8 cellular contexts compared by ENCODE assay signal in genomic region chr4:15231265-15232091, GRCh38.
A peak's percentile ranks its signal among the peaks of the same experiment; 100 is the strongest.
DNase-seq lines count a peak whose midpoint lies in the region; ATAC-seq and TF ChIP-seq lines count a peak whose summit lies in the region.

No MANE protein-coding gene starts in this region.

- ATAC-seq in GM18517 (IDR thresholded peaks at IDR 0.05; ENCODE audit: unreplicated experiment) (peak; percentile 79), HG03025 (IDR thresholded peaks at IDR 0.05; ENCODE audit: low FRiP score, unreplicated experiment) (peak; percentile 86), left lobe of liver (peak; percentile 99)

- H3K4me3 ChIP-seq in AG04449 (ENCODE audit: low read depth, low read length): no peak overlapping the region

- TF ChIP-seq CTCF in AG04449 (IDR thresholded peaks at IDR 0.05; ENCODE audit: insufficient read depth, low read length, missing control alignments): peak; percentile 69

- POLR2A ChIA-PET in AG04449 (lab: Yijun Ruan, JAX): interaction anchor here (1.0 kb wide), 1 partner anchor 238 kb away, joined by 3 read pairs; the partner anchor contains the start of gene CC2D2A

- CTCF ChIA-PET in AG04449 (lab: Yijun Ruan, JAX): interaction anchor here (0.7 to 10.3 kb wide), 23 partner anchors 9 to 1575 kb away, joined by 3 to 358 read pairs (median 4); partner anchors contain the start of gene CC2D2A

- DNase-seq in AG04449 (ENCODE audit: low read depth, low spot score) (no peak), NCI-H226 (peak; percentile 58), cerebellum (ENCODE audit: low spot score) (peak; percentile 65), left lobe of liver (ENCODE audit: low spot score) (peak; percentile 76)
- peak; percentile 50 for DNase-seq in activated CD4-positive, alpha-beta T cell treated with anti-CD3 and anti-CD28 coated beads for 1 hour
- DNase-seq in stimulated activated CD4-positive, alpha-beta T cell treated with anti-CD3 and anti-CD28 coated beads, Interleukin-4, amount 100 ng/mL, for 48 hours (ENCODE audit: low read depth in 2 of 2): peak; percentile 67 to 68
